Comparison of ENCODE assay signal across 14 cellular contexts in genomic region chr11:17171342-17171741, GRCh38. TPM values are rescaled to one million over a fixed set of nuclear protein-coding genes. Genes with fewer than 3 reads are reported as not detected.
DNase-seq lines count a peak whose midpoint lies in the region; ATAC-seq and TF ChIP-seq lines count a peak whose summit lies in the region.
"Had no signal": no experiment of that assay in that cellular context is flagged by ENCODE, and none has a peak within 500 bp of the region (broad histone marks: within the 10 kb centered on the region; RNA-seq: fewer than 3 reads in every experiment).

No MANE protein-coding gene starts in this region.

- 0 out of 2 replicates have a peak overlapping the region, but pooled peaks have one; percentile 12 for H3K9ac ChIP-seq in HUES64 (ENCODE audit: low read depth, low read length)

- ATAC-seq in GM21423 (IDR thresholded peaks at IDR 0.05; ENCODE audit: unreplicated experiment) (no peak), HG02852 (IDR thresholded peaks at IDR 0.05; ENCODE audit: unreplicated experiment) (no peak)
- ATAC-seq: mucosa of descending colon had no signal

- POLR2A ChIA-PET in AG04449 (lab: Yijun Ruan, JAX), result no interaction called here

- no peaks in the 10 kb centered on the region for H3K9me3 ChIP-seq in HUES64 (ENCODE audit: insufficient read depth, low read depth, low read length)
- H3K9me3 ChIP-seq: mucosa of descending colon had no signal

- CTCF ChIA-PET in AG04449 (lab: Yijun Ruan, JAX), result interaction anchor here (1.9 kb wide), 1 partner anchor 12 kb away, joined by 7 read pairs; no protein-coding TSS in a partner anchor

- H3K27me3 Mint-ChIP-seq in chondrocyte (ENCODE audit: low read depth), result no peaks in the 10 kb centered on the region

- H3K27ac ChIP-seq in HUES64 (ENCODE audit: low read depth, low read length), result 0 out of 2 replicates have a peak overlapping the region, but pooled peaks have one; percentile 22
- H3K27ac ChIP-seq: C4-2B had no signal

- no peak overlapping the region for H3K4me3 ChIP-seq in AG04449 (ENCODE audit: low read depth, low read length)
- no peak overlapping the region for H3K4me3 ChIP-seq in HUES64 (ENCODE audit: low read length)
- H3K4me3 ChIP-seq: mucosa of descending colon had no signal

- peak overlapping the region; percentile 51 for H3K27ac Mint-ChIP-seq in chondrocyte (ENCODE audit: unreplicated experiment)

- WGBS in HUES64, result no CpG with 5 or more reads among the region's 2 CpGs

- H3K4me1 ChIP-seq in HUES64 (ENCODE audit: insufficient read depth, low read length), result peaks cover 10% of the 10 kb centered on the region; the same call in 1 of the 2 replicates

- H3K4me1 Mint-ChIP-seq in chondrocyte (ENCODE audit: low read depth), result peaks cover 15% of the 10 kb centered on the region

- H3K27me3 ChIP-seq in HUES64 (ENCODE audit: insufficient read depth, low read length), result no peaks in the 10 kb centered on the region

- TF ChIP-seq CTCF in AG04449 (IDR thresholded peaks at IDR 0.05; ENCODE audit: insufficient read depth, low read length, missing control alignments), result no peak
- no peak for TF ChIP-seq CTCF in chondrocyte (IDR thresholded peaks at IDR 0.05)

- no peaks in the 10 kb centered on the region for H3K9me3 Mint-ChIP-seq in chondrocyte (ENCODE audit: low read depth)

- peak; percentile 9 for DNase-seq in AG04449 (ENCODE audit: low read depth, low spot score)
- no peak for DNase-seq in chondrocyte (ENCODE audit: low spot score)
- peak; percentile 64 for DNase-seq in kidney tubule cell (ENCODE audit: low spot score)
- no peak for DNase-seq in SW480 (ENCODE audit: low spot score)
- no peak for DNase-seq in NCI-H146 treated with DMSO at 0.1 percent for 48 hours (lab: John Stamatoyannopoulos, UW; ENCODE audit: unreplicated experiment)
- DNase-seq: caudate nucleus; Kasumi-1; mucosa of descending colon; NCI-H2081 treated with DMSO at 0.1 percent for 48 hours; stimulated activated CD4-positive, alpha-beta T cell treated with anti-CD3 and anti-CD28 coated beads, Interleukin-1b, Interleukin-23, amount 100 ng/mL, for 48 hours had no signal

- H3K36me3 ChIP-seq in HUES64 (ENCODE audit: insufficient read depth, low read length), result peaks cover 25% of the 10 kb centered on the region

- H3K4me3 Mint-ChIP-seq in chondrocyte (ENCODE audit: unreplicated experiment), result no peak overlapping the region

- H3K36me3 Mint-ChIP-seq in chondrocyte (ENCODE audit: low read depth), result peaks cover 4% of the 10 kb centered on the region

RNA-seq across cellular contexts. Expression of gene PIK3C2A, which starts 36.4 kb away (rescaled TPM):
- 49.7 TPM for polyA plus RNA-seq in HUES64 (2013, experiment 1 of 2)
- polyA plus RNA-seq in HUES64 (2013, experiment 2 of 2), result 50.3 TPM
- 57.0 to 60.4 TPM (median 59.4 TPM) in 3 replicates for total RNA-seq in chondrocyte

Comparison
In these comparisons a context has a peak if more than half of its experiments do, and no peak if none do; other contexts are left out.
1. DNase-seq: peak in AG04449 (single experiment) and kidney tubule cell (single experiment); none in chondrocyte (single experiment), SW480 (single experiment) and NCI-H146 treated with DMSO at 0.1 percent for 48 hours (single experiment).